ENCODE assay signal across 18 cellular contexts in genomic region chr17:80851277-80851925, GRCh38.
DNase-seq lines count a peak whose midpoint lies in the region; ATAC-seq and TF ChIP-seq lines count a peak whose summit lies in the region.
"Had no signal": no experiment of that assay in that cellular context is flagged by ENCODE, and none has a peak within 500 bp of the region (broad histone marks: within the 10 kb centered on the region; RNA-seq: fewer than 3 reads in every experiment).

No MANE protein-coding gene starts in this region.

- peaks cover 92% of the 10 kb centered on the region for H3K4me1 Mint-ChIP-seq in activated CD4-positive, alpha-beta T cell treated with anti-CD3 and anti-CD28 coated beads, Interleukin-2, amount 10 ng/mL, durations not matched to agents 7 days and 5 days
- H3K4me1 Mint-ChIP-seq in HFFc6 (ENCODE audit: low read depth) = peaks cover 39% of the 10 kb centered on the region
- peaks cover 56% of the 10 kb centered on the region for H3K4me1 Mint-ChIP-seq in activated naive CD8-positive, alpha-beta T cell treated with anti-CD3 and anti-CD28 coated beads, Interleukin-2, amount 10 ng/mL, durations not matched to agents 7 days and 5 days

- peaks cover 38% of the 10 kb centered on the region for H3K4me1 ChIP-seq in osteoblast (ENCODE audit: insufficient read depth, low read length)
- H3K4me1 ChIP-seq: uterus had no signal

- CTCF ChIA-PET in activated CD4-positive, alpha-beta T cell treated with anti-CD3 and anti-CD28 coated beads, Interleukin-2, amount 10 ng/mL, durations not matched to agents 7 days and 5 days (lab: Charles Lee) = interaction anchor here (0.7 kb wide), 2 partner anchors 9 to 39 kb away, joined by 3 read pairs; no protein-coding TSS in a partner anchor

- H3K27me3 ChIP-seq in osteoblast (ENCODE audit: insufficient read depth, low read length) = no peaks in the 10 kb centered on the region
- H3K27me3 ChIP-seq: cardiac muscle cell, uterus had no signal

- no peak overlapping the region for H3K4me2 ChIP-seq in osteoblast (ENCODE audit: insufficient read depth, low read length)
- H3K4me2 ChIP-seq: BLaER1 treated with 17β-estradiol and CSF1 and Interleukin-3, amounts not matched to agents 10 nM and 100 nM had no signal

- H3K27ac ChIP-seq in osteoblast (ENCODE audit: low read depth, low read length) = no peak overlapping the region
- H3K27ac ChIP-seq: BLaER1 treated with 17β-estradiol and CSF1 and Interleukin-3, amounts not matched to agents 10 nM and 100 nM; cardiac muscle cell; uterus had no signal

- no peaks in the 10 kb centered on the region for H4K20me1 ChIP-seq in osteoblast (ENCODE audit: insufficient read depth, low read length)

- no peak for TF ChIP-seq CTCF in HFFc6 (IDR thresholded peaks at IDR 0.05)
- no peak for TF ChIP-seq CTCF in osteoblast (IDR thresholded peaks at IDR 0.05; ENCODE audit: extremely low read depth, low read depth, low read length)

- H3K4me3 Mint-ChIP-seq in activated CD4-positive, alpha-beta T cell treated with anti-CD3 and anti-CD28 coated beads, Interleukin-2, amount 10 ng/mL, durations not matched to agents 7 days and 5 days = no peak overlapping the region
- no peak overlapping the region for H3K4me3 Mint-ChIP-seq in HFFc6
- H3K4me3 Mint-ChIP-seq in activated naive CD8-positive, alpha-beta T cell treated with anti-CD3 and anti-CD28 coated beads, Interleukin-2, amount 10 ng/mL, durations not matched to agents 7 days and 5 days = no peak overlapping the region

- no peak overlapping the region for H3K4me3 ChIP-seq in osteoblast (ENCODE audit: insufficient read depth, low read length)
- H3K4me3 ChIP-seq: BLaER1 treated with 17β-estradiol and CSF1 and Interleukin-3, amounts not matched to agents 10 nM and 100 nM; cardiac muscle cell; lung; uterus had no signal

- no peaks in the 10 kb centered on the region for H3K9me3 Mint-ChIP-seq in activated CD4-positive, alpha-beta T cell treated with anti-CD3 and anti-CD28 coated beads, Interleukin-2, amount 10 ng/mL, durations not matched to agents 7 days and 5 days
- no peaks in the 10 kb centered on the region for H3K9me3 Mint-ChIP-seq in HFFc6
- no peaks in the 10 kb centered on the region for H3K9me3 Mint-ChIP-seq in activated naive CD8-positive, alpha-beta T cell treated with anti-CD3 and anti-CD28 coated beads, Interleukin-2, amount 10 ng/mL, durations not matched to agents 7 days and 5 days

- peak overlapping the region; percentile 73 for H3K27ac Mint-ChIP-seq in activated CD4-positive, alpha-beta T cell treated with anti-CD3 and anti-CD28 coated beads, Interleukin-2, amount 10 ng/mL, durations not matched to agents 7 days and 5 days
- H3K27ac Mint-ChIP-seq in HFFc6 = 0 out of 2 replicates have a peak overlapping the region, but pooled peaks have one; percentile 31
- H3K27ac Mint-ChIP-seq in activated naive CD8-positive, alpha-beta T cell treated with anti-CD3 and anti-CD28 coated beads, Interleukin-2, amount 10 ng/mL, durations not matched to agents 7 days and 5 days = peak overlapping the region; percentile 43

- ATAC-seq in activated naive CD8-positive, alpha-beta T cell treated with anti-CD3 and anti-CD28 coated beads, Interleukin-2, amount 10 ng/mL, durations not matched to agents 7 days and 5 days (ENCODE audit: low read depth) = no peak
- ATAC-seq in GM18870 (IDR thresholded peaks at IDR 0.05; ENCODE audit: unreplicated experiment) = no peak
- no peak for ATAC-seq in HG02970 (IDR thresholded peaks at IDR 0.05; ENCODE audit: low FRiP score, unreplicated experiment)

- H3K27me3 Mint-ChIP-seq in activated CD4-positive, alpha-beta T cell treated with anti-CD3 and anti-CD28 coated beads, Interleukin-2, amount 10 ng/mL, durations not matched to agents 7 days and 5 days = no peaks in the 10 kb centered on the region
- H3K27me3 Mint-ChIP-seq in HFFc6 (ENCODE audit: insufficient read depth) = no peaks in the 10 kb centered on the region
- H3K27me3 Mint-ChIP-seq in activated naive CD8-positive, alpha-beta T cell treated with anti-CD3 and anti-CD28 coated beads, Interleukin-2, amount 10 ng/mL, durations not matched to agents 7 days and 5 days = no peaks in the 10 kb centered on the region

- no peak for DNase-seq in activated CD4-positive, alpha-beta T cell treated with anti-CD3 and anti-CD28 coated beads, Interleukin-2, amount 10 ng/mL, durations not matched to agents 7 days and 5 days
- DNase-seq in activated CD4-positive, alpha-beta T cell treated with anti-CD3 and anti-CD28 coated beads for 1 hour = no peak
- no peak for DNase-seq in HFFc6
- no peak for DNase-seq in activated naive CD8-positive, alpha-beta T cell treated with anti-CD3 and anti-CD28 coated beads, Interleukin-2, amount 10 ng/mL, durations not matched to agents 7 days and 5 days
- peak; percentile 56 for DNase-seq in osteoblast (ENCODE audit: insufficient read length, low spot score, missing footprints)
- no peak for DNase-seq in cerebellar nuclear complex (lab: John Stamatoyannopoulos, UW)
- DNase-seq: activated CD4-positive, alpha-beta T cell treated with anti-CD3 and anti-CD28 coated beads for 48 hours; amniotic stem cell; hypothalamus; NCI-H1417 treated with DMSO at 0.1 percent for 48 hours; NCI-H526 treated with DMSO at 0.1 percent for 48 hours; retina; uterus had no signal

- peaks cover 77% of the 10 kb centered on the region for H3K36me3 Mint-ChIP-seq in activated CD4-positive, alpha-beta T cell treated with anti-CD3 and anti-CD28 coated beads, Interleukin-2, amount 10 ng/mL, durations not matched to agents 7 days and 5 days (ENCODE audit: low read depth)
- H3K36me3 Mint-ChIP-seq in HFFc6 (ENCODE audit: low read depth) = peaks cover 49% of the 10 kb centered on the region
- peaks cover 39% of the 10 kb centered on the region for H3K36me3 Mint-ChIP-seq in activated naive CD8-positive, alpha-beta T cell treated with anti-CD3 and anti-CD28 coated beads, Interleukin-2, amount 10 ng/mL, durations not matched to agents 7 days and 5 days

- no peaks in the 10 kb centered on the region for H3K79me2 ChIP-seq in osteoblast (ENCODE audit: insufficient read depth, low read length)

- H3K9me3 ChIP-seq in osteoblast (ENCODE audit: low read depth, low read length) = no peaks in the 10 kb centered on the region
- H3K9me3 ChIP-seq: uterus had no signal

- H2AFZ ChIP-seq in osteoblast (ENCODE audit: low read length) = no peak overlapping the region

- POLR2A ChIA-PET in activated CD4-positive, alpha-beta T cell treated with anti-CD3 and anti-CD28 coated beads, Interleukin-2, amount 10 ng/mL, durations not matched to agents 7 days and 5 days (lab: Charles Lee) = no interaction called here
- POLR2A ChIA-PET in activated naive CD8-positive, alpha-beta T cell treated with anti-CD3 and anti-CD28 coated beads, Interleukin-2, amount 10 ng/mL, durations not matched to agents 7 days and 5 days (lab: Charles Lee) = no interaction called here

- H3K36me3 ChIP-seq in osteoblast (ENCODE audit: insufficient read depth, low read length) = peaks cover 4% of the 10 kb centered on the region
- H3K36me3 ChIP-seq: cardiac muscle cell, uterus had no signal
